ENCODE assay signal across 12 cellular contexts in the genomic region with DNA sequence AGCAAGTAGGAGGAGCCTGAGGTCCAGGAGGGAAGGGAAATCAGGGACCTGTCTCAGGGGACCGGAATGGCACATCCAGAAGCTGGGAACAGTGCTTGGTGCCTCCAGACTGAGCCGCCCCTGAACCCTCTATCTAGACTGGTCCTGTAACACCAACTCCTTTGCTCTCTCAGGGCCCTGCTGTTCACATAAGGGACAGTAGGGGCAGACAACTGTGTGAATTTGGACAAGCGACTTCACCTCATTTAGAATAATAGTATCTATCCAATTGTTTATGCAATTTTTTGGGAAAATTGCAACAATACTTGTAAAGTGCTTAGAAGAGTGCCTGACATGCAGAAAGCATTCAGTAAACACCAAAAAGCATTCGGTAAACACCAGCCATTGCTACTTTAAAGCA. TPM values are rescaled to one million over a fixed set of nuclear protein-coding genes. Genes with fewer than 3 reads are reported as not detected.
A peak's percentile ranks its signal among the peaks of the same experiment; 100 is the strongest.
DNase-seq lines count a peak whose midpoint lies in the region; ATAC-seq and TF ChIP-seq lines count a peak whose summit lies in the region.
"Had no signal": no experiment of that assay in that cellular context is flagged by ENCODE, and none has a peak within 500 bp of the region (broad histone marks: within the 10 kb centered on the region; RNA-seq: fewer than 3 reads in every experiment).

No MANE protein-coding gene starts in this region.

- POLR2A ChIA-PET in PC-3 (lab: Charles Lee; ENCODE audit: unreplicated experiment), result no interaction called here
- POLR2A ChIA-PET in CD8-positive, alpha-beta T cell (lab: Charles Lee), result no interaction called here
- POLR2A ChIA-PET in activated CD4-positive, alpha-beta memory T cell treated with anti-CD3 and anti-CD28 coated beads for 36 hours (lab: Charles Lee), result no interaction called here

- H3K27ac ChIP-seq in breast epithelium (no peak overlapping the region), PC-3 (ENCODE audit: low read length) (no peak overlapping the region)
- no peak overlapping the region for H3K27ac ChIP-seq in CD8-positive, alpha-beta T cell (ENCODE audit: low read depth, low read length)

- H3K4me1 ChIP-seq in breast epithelium, result no peaks in the 10 kb centered on the region
- no peaks in the 10 kb centered on the region for H3K4me1 ChIP-seq in PC-3 (ENCODE audit: insufficient read depth, low read length)
- H3K4me1 ChIP-seq in CD8-positive, alpha-beta T cell (ENCODE audit: insufficient read depth, low read length), result no peaks in the 10 kb centered on the region

- in situ Hi-C loops in T47D (cut with HindIII; ENCODE audit: low pct_unique_long_range_greater_than_20kb, low sequenced_read_pairs), result no loop called here

- H3K9me3 ChIP-seq in breast epithelium, result no peaks in the 10 kb centered on the region
- H3K9me3 ChIP-seq in PC-3 (ENCODE audit: low read length), result no peaks in the 10 kb centered on the region
- no peaks in the 10 kb centered on the region for H3K9me3 ChIP-seq in CD8-positive, alpha-beta T cell (ENCODE audit: low read length)

- DNase-seq in T47D (ENCODE audit: low read depth in 1 of 2, low spot score in 1 of 2) (peak; percentile 18 to 31), breast epithelium (ENCODE audit: low spot score in 2 of 2) (no peak), PC-3 (peak; percentile 11)
- DNase-seq in stimulated activated effector memory CD8-positive, alpha-beta T cell treated with anti-CD3 and anti-CD28 coated beads, Interleukin-12 subunit alpha, Interleukin-12 subunit beta, amount 100 ng/mL, for 72 hours (ENCODE audit: low spot score in 2 of 2), result no peak
- no peak for DNase-seq in CD8-positive, alpha-beta T cell
- DNase-seq in activated CD4-positive, alpha-beta memory T cell treated with anti-CD3 and anti-CD28 coated beads for 36 hours, result no peak
- DNase-seq: immature natural killer cell; NCI-H1092 treated with DMSO at 0.1 percent for 48 hours; NCI-H748 treated with DMSO at 0.1 percent for 48 hours; stimulated activated naive B cell treated with anti-CD40 and anti-IgM and Interleukin-4, amounts not matched to agents 10 μg/mL and 1 μg/mL and 100 μg/mL, for 72 hours had no signal

- no peak overlapping the region for H3K27ac Mint-ChIP-seq in stimulated activated effector memory CD8-positive, alpha-beta T cell treated with anti-CD3 and anti-CD28 coated beads, Interleukin-12 subunit alpha, Interleukin-12 subunit beta, amount 100 ng/mL, for 72 hours
- no peak overlapping the region for H3K27ac Mint-ChIP-seq in activated T-helper 17 cell treated with anti-CD3 and anti-CD28 coated beads, Interleukin-2, amount 50 U/mL, for 72 hours
- H3K27ac Mint-ChIP-seq in CD8-positive, alpha-beta T cell, result no peak overlapping the region
- H3K27ac Mint-ChIP-seq in activated CD4-positive, alpha-beta memory T cell treated with anti-CD3 and anti-CD28 coated beads for 36 hours, result no peak overlapping the region
- H3K27ac Mint-ChIP-seq: immature natural killer cell; stimulated activated naive B cell treated with anti-CD40 and anti-IgM and Interleukin-4, amounts not matched to agents 10 μg/mL and 1 μg/mL and 100 μg/mL, for 72 hours had no signal

- CTCF ChIA-PET in PC-3 (lab: Charles Lee), result no interaction called here
- CTCF ChIA-PET in CD8-positive, alpha-beta T cell (lab: Charles Lee), result interaction anchor here (0.7 kb wide), 1 partner anchor 37 kb away, joined by 3 read pairs; a partner anchor contains a TSS
- CTCF ChIA-PET in activated CD4-positive, alpha-beta memory T cell treated with anti-CD3 and anti-CD28 coated beads for 36 hours (lab: Charles Lee), result interaction anchor here (1.2 to 3.8 kb wide), 2 partner anchors 32 to 34 kb away, joined by 4 to 17 read pairs; no protein-coding TSS in a partner anchor

- H3K79me2 ChIP-seq in PC-3 (ENCODE audit: low read length), result no peaks in the 10 kb centered on the region

- H3K9ac ChIP-seq in PC-3 (ENCODE audit: low read length), result no peak overlapping the region

- H3K27me3 ChIP-seq in breast epithelium, result no peaks in the 10 kb centered on the region
- no peaks in the 10 kb centered on the region for H3K27me3 ChIP-seq in PC-3 (ENCODE audit: low read length)
- no peaks in the 10 kb centered on the region for H3K27me3 ChIP-seq in CD8-positive, alpha-beta T cell (ENCODE audit: insufficient read depth, low read length)

- no peak overlapping the region for H3K4me2 ChIP-seq in PC-3 (ENCODE audit: low read length)

- no peak for TF ChIP-seq POLR2A in breast epithelium (IDR thresholded peaks at IDR 0.05)

- peaks cover 6% of the 10 kb centered on the region for H3K4me1 Mint-ChIP-seq in stimulated activated effector memory CD8-positive, alpha-beta T cell treated with anti-CD3 and anti-CD28 coated beads, Interleukin-12 subunit alpha, Interleukin-12 subunit beta, amount 100 ng/mL, for 72 hours
- H3K4me1 Mint-ChIP-seq in activated T-helper 17 cell treated with anti-CD3 and anti-CD28 coated beads, Interleukin-2, amount 50 U/mL, for 72 hours, result peaks cover 6% of the 10 kb centered on the region
- H3K4me1 Mint-ChIP-seq in CD8-positive, alpha-beta T cell (ENCODE audit: low read depth), result peaks cover 4% of the 10 kb centered on the region
- no peaks in the 10 kb centered on the region for H3K4me1 Mint-ChIP-seq in activated CD4-positive, alpha-beta memory T cell treated with anti-CD3 and anti-CD28 coated beads for 36 hours (ENCODE audit: low read depth)

- H3K4me3 ChIP-seq in breast epithelium, result no peak overlapping the region
- H3K4me3 ChIP-seq in PC-3 (ENCODE audit: low read length), result no peak overlapping the region
- no peak overlapping the region for H3K4me3 ChIP-seq in CD8-positive, alpha-beta T cell (ENCODE audit: low read depth, low read length)

- H3K27me3 Mint-ChIP-seq in activated T-helper 17 cell treated with anti-CD3 and anti-CD28 coated beads, Interleukin-2, amount 50 U/mL, for 72 hours, result no peaks in the 10 kb centered on the region
- H3K27me3 Mint-ChIP-seq in CD8-positive, alpha-beta T cell (ENCODE audit: low read depth), result no peaks in the 10 kb centered on the region
- H3K27me3 Mint-ChIP-seq in activated CD4-positive, alpha-beta memory T cell treated with anti-CD3 and anti-CD28 coated beads for 36 hours, result no peaks in the 10 kb centered on the region
- H3K27me3 Mint-ChIP-seq: stimulated activated naive B cell treated with anti-CD40 and anti-IgM and Interleukin-4, amounts not matched to agents 10 μg/mL and 1 μg/mL and 100 μg/mL, for 72 hours had no signal

- H3F3A ChIP-seq in PC-3 (ENCODE audit: low read length, unreplicated experiment), result no peaks in the 10 kb centered on the region

- H3K4me3 Mint-ChIP-seq in stimulated activated effector memory CD8-positive, alpha-beta T cell treated with anti-CD3 and anti-CD28 coated beads, Interleukin-12 subunit alpha, Interleukin-12 subunit beta, amount 100 ng/mL, for 72 hours, result no peak overlapping the region
- H3K4me3 Mint-ChIP-seq in activated T-helper 17 cell treated with anti-CD3 and anti-CD28 coated beads, Interleukin-2, amount 50 U/mL, for 72 hours, result no peak overlapping the region
- no peak overlapping the region for H3K4me3 Mint-ChIP-seq in CD8-positive, alpha-beta T cell
- no peak overlapping the region for H3K4me3 Mint-ChIP-seq in activated CD4-positive, alpha-beta memory T cell treated with anti-CD3 and anti-CD28 coated beads for 36 hours
- H3K4me3 Mint-ChIP-seq: immature natural killer cell; stimulated activated naive B cell treated with anti-CD40 and anti-IgM and Interleukin-4, amounts not matched to agents 10 μg/mL and 1 μg/mL and 100 μg/mL, for 72 hours had no signal

- H3K9me2 ChIP-seq in PC-3 (replicated peaks; ENCODE audit: low read length), result no peaks in the 10 kb centered on the region

- intact Hi-C loops in breast epithelium (cut with DNase I; ENCODE audit: low total_unique reads) (no loop called here), PC-3 (cut with micrococcal nuclease) (no loop called here)
- intact Hi-C loops in CD8-positive, alpha-beta T cell (cut with DNase I, micrococcal nuclease), result no loop called here
- intact Hi-C loops in activated CD4-positive, alpha-beta memory T cell treated with anti-CD3 and anti-CD28 coated beads for 36 hours (cut with micrococcal nuclease), result no loop called here

- no peaks in the 10 kb centered on the region for H3K9me3 Mint-ChIP-seq in stimulated activated effector memory CD8-positive, alpha-beta T cell treated with anti-CD3 and anti-CD28 coated beads, Interleukin-12 subunit alpha, Interleukin-12 subunit beta, amount 100 ng/mL, for 72 hours
- H3K9me3 Mint-ChIP-seq in activated T-helper 17 cell treated with anti-CD3 and anti-CD28 coated beads, Interleukin-2, amount 50 U/mL, for 72 hours, result no peaks in the 10 kb centered on the region
- no peaks in the 10 kb centered on the region for H3K9me3 Mint-ChIP-seq in CD8-positive, alpha-beta T cell
- H3K9me3 Mint-ChIP-seq in activated CD4-positive, alpha-beta memory T cell treated with anti-CD3 and anti-CD28 coated beads for 36 hours, result no peaks in the 10 kb centered on the region
- H3K9me3 Mint-ChIP-seq: immature natural killer cell; stimulated activated naive B cell treated with anti-CD40 and anti-IgM and Interleukin-4, amounts not matched to agents 10 μg/mL and 1 μg/mL and 100 μg/mL, for 72 hours had no signal

- ATAC-seq in PC-3 (no peak), esophagus mucosa (peak; percentile 40)
- peak; percentile 39 for ATAC-seq in stimulated activated effector memory CD8-positive, alpha-beta T cell treated with anti-CD3 and anti-CD28 coated beads, Interleukin-12 subunit alpha, Interleukin-12 subunit beta, amount 100 ng/mL, for 72 hours
- no peak for ATAC-seq in activated T-helper 17 cell treated with anti-CD3 and anti-CD28 coated beads, Interleukin-2, amount 50 U/mL, for 72 hours (replicated peaks)
- ATAC-seq in CD8-positive, alpha-beta T cell, result no peak

- H3K36me3 ChIP-seq in breast epithelium, result no peaks in the 10 kb centered on the region
- H3K36me3 ChIP-seq in PC-3 (ENCODE audit: low read depth, low read length), result peaks cover 36% of the 10 kb centered on the region
- H3K36me3 ChIP-seq in CD8-positive, alpha-beta T cell (ENCODE audit: insufficient read depth, low read length), result peaks cover 54% of the 10 kb centered on the region

- no peak overlapping the region for H2AFZ ChIP-seq in PC-3 (ENCODE audit: low read length)

- TF ChIP-seq CTCF in breast epithelium (IDR thresholded peaks at IDR 0.05) (peak in 1 of 3 donors; percentile 8), PC-3 (conservative IDR thresholded peaks at IDR 0.05; ENCODE audit: low read depth, low read length) (peak; percentile 38; the same call in 1 of the 2 replicates)
- TF ChIP-seq CTCF in CD8-positive, alpha-beta T cell (IDR thresholded peaks at IDR 0.05), result no peak

- no peaks in the 10 kb centered on the region for H4K20me1 ChIP-seq in PC-3 (ENCODE audit: low read length)

- BruUV-seq in PC-3 (replicated peaks; lab: Mats Ljungman, UMichigan), result no TSS peak

- peaks cover 100% of the 10 kb centered on the region for H3K36me3 Mint-ChIP-seq in stimulated activated effector memory CD8-positive, alpha-beta T cell treated with anti-CD3 and anti-CD28 coated beads, Interleukin-12 subunit alpha, Interleukin-12 subunit beta, amount 100 ng/mL, for 72 hours
- peaks cover 99% of the 10 kb centered on the region for H3K36me3 Mint-ChIP-seq in activated T-helper 17 cell treated with anti-CD3 and anti-CD28 coated beads, Interleukin-2, amount 50 U/mL, for 72 hours (ENCODE audit: low read depth)
- peaks cover 85% of the 10 kb centered on the region for H3K36me3 Mint-ChIP-seq in CD8-positive, alpha-beta T cell
- peaks cover 43% of the 10 kb centered on the region for H3K36me3 Mint-ChIP-seq in activated CD4-positive, alpha-beta memory T cell treated with anti-CD3 and anti-CD28 coated beads for 36 hours

RNA-seq across cellular contexts. Expression of a gene that starts 14.0 kb away (rescaled TPM):
- total RNA-seq in breast epithelium (10 to 100 TPM; 24.3 to 50.8 (median 31.3) TPM), PC-3 (2014; rRNA removed) (36.6 and 67.3 TPM in 2 replicates), esophagus mucosa (42.9 TPM)
- total RNA-seq in activated T-helper 17 cell treated with anti-CD3 and anti-CD28 coated beads, Interleukin-2, amount 50 U/mL, for 72 hours, result 100 to 1,000 TPM in 1 of 2 donors, 10 to 100 TPM in 1; 98.2 to 122 TPM
- 10 to 100 TPM; 52.6 to 54.2 TPM for total RNA-seq in CD8-positive, alpha-beta T cell
- total RNA-seq in activated CD4-positive, alpha-beta memory T cell treated with anti-CD3 and anti-CD28 coated beads for 36 hours, result 10 to 100 TPM; 87.8 to 91.6 TPM

RNA-seq across cellular contexts. Expression of a gene that starts 15.2 kb away (rescaled TPM):
- under 1 TPM in 1 of 3 donors, not detected in 2; 0.33 TPM for total RNA-seq in breast epithelium
- total RNA-seq in PC-3 (2014; rRNA removed), result 0.33 and 0.40 TPM in 2 replicates
- total RNA-seq in esophagus mucosa, result not detected
- 1 to 10 TPM in 1 of 2 donors, under 1 TPM in 1; 0.32 to 1.9 TPM for total RNA-seq in activated T-helper 17 cell treated with anti-CD3 and anti-CD28 coated beads, Interleukin-2, amount 50 U/mL, for 72 hours
- not detected for total RNA-seq in CD8-positive, alpha-beta T cell
- under 1 TPM; 0.29 to 0.48 TPM for total RNA-seq in activated CD4-positive, alpha-beta memory T cell treated with anti-CD3 and anti-CD28 coated beads for 36 hours

RNA-seq across cellular contexts. Expression of a gene that starts 33.8 kb away (rescaled TPM):
- total RNA-seq in breast epithelium (under 1 TPM in 1 of 3 donors, not detected in 2; 0.15 TPM), PC-3 (2014; rRNA removed) (0.12 TPM in 1 of 2 replicates, not detected in the other), esophagus mucosa (0.12 TPM)
- total RNA-seq in activated T-helper 17 cell treated with anti-CD3 and anti-CD28 coated beads, Interleukin-2, amount 50 U/mL, for 72 hours, result under 1 TPM; 0.26 to 0.40 TPM
- total RNA-seq in CD8-positive, alpha-beta T cell, result under 1 TPM; 0.14 to 0.28 TPM
- total RNA-seq in activated CD4-positive, alpha-beta memory T cell treated with anti-CD3 and anti-CD28 coated beads for 36 hours, result under 1 TPM; 0.12 to 0.19 TPM

RNA-seq across cellular contexts. Expression of a gene that starts 37.0 kb away (rescaled TPM):
- 10 to 100 TPM; 16.5 to 26.5 (median 19.7) TPM for total RNA-seq in breast epithelium
- 31.5 and 38.6 TPM in 2 replicates for total RNA-seq in PC-3 (2014; rRNA removed)
- 10.0 TPM for total RNA-seq in esophagus mucosa
- 10 to 100 TPM; 13.5 to 16.4 TPM for total RNA-seq in activated T-helper 17 cell treated with anti-CD3 and anti-CD28 coated beads, Interleukin-2, amount 50 U/mL, for 72 hours
- 10 to 100 TPM; 17.7 to 19.6 TPM for total RNA-seq in CD8-positive, alpha-beta T cell
- total RNA-seq in activated CD4-positive, alpha-beta memory T cell treated with anti-CD3 and anti-CD28 coated beads for 36 hours, result 10 to 100 TPM; 14.2 to 14.7 TPM

RNA-seq across cellular contexts. Expression of a gene that starts 53.5 kb away (rescaled TPM):
- 1 to 10 TPM; 2.0 to 5.9 (median 2.4) TPM for total RNA-seq in breast epithelium
- 5.4 and 12.0 TPM in 2 replicates for total RNA-seq in PC-3 (2014; rRNA removed)
- total RNA-seq in esophagus mucosa, result 3.7 TPM
- 1 to 10 TPM; 7.4 to 7.6 TPM for total RNA-seq in activated T-helper 17 cell treated with anti-CD3 and anti-CD28 coated beads, Interleukin-2, amount 50 U/mL, for 72 hours
- total RNA-seq in CD8-positive, alpha-beta T cell, result 1 to 10 TPM; 3.4 to 3.5 TPM
- total RNA-seq in activated CD4-positive, alpha-beta memory T cell treated with anti-CD3 and anti-CD28 coated beads for 36 hours, result 1 to 10 TPM; 6.8 to 6.9 TPM

Comparison
In these comparisons a context has a peak if more than half of its experiments do, and no peak if none do; other contexts are left out.
1. DNase-seq: peak in T47D (2 of 2) and PC-3 (single experiment); none in breast epithelium (0 of 2), stimulated activated effector memory CD8-positive, alpha-beta T cell treated with anti-CD3 and anti-CD28 coated beads, Interleukin-12 subunit alpha, Interleukin-12 subunit beta, amount 100 ng/mL, for 72 hours (0 of 2), CD8-positive, alpha-beta T cell (0 of 7) and activated CD4-positive, alpha-beta memory T cell treated with anti-CD3 and anti-CD28 coated beads for 36 hours (single experiment).
2. ATAC-seq: peak in esophagus mucosa (single experiment) and stimulated activated effector memory CD8-positive, alpha-beta T cell treated with anti-CD3 and anti-CD28 coated beads, Interleukin-12 subunit alpha, Interleukin-12 subunit beta, amount 100 ng/mL, for 72 hours (single experiment); none in PC-3 (single experiment), activated T-helper 17 cell treated with anti-CD3 and anti-CD28 coated beads, Interleukin-2, amount 50 U/mL, for 72 hours (single experiment) and CD8-positive, alpha-beta T cell (single experiment).